17 cellular contexts compared by ENCODE assay signal in genomic region chr1:90012305-90012704, GRCh38.
"Had no signal": no experiment of that assay in that cellular context is flagged by ENCODE, and none has a peak within 500 bp of the region (broad histone marks: within the 10 kb centered on the region; RNA-seq: fewer than 3 reads in every experiment).

No MANE protein-coding gene starts in this region.

- FAIRE-seq: urothelium cell line had no signal

- H3K4me1 ChIP-seq: thyroid gland had no signal

- H3K9me3 ChIP-seq: gastroesophageal sphincter, heart left ventricle, thyroid gland had no signal

- H3K27me3 ChIP-seq: dorsolateral prefrontal cortex, gastroesophageal sphincter, heart left ventricle, thyroid gland had no signal

- H3K27ac ChIP-seq: dorsolateral prefrontal cortex, epithelial cell of prostate, gastroesophageal sphincter, heart left ventricle, thyroid gland had no signal

- ATAC-seq: activated naive CD4-positive, alpha-beta T cell treated with anti-CD3 and anti-CD28 coated beads, Interleukin-2, amount 50 U/mL, for 72 hours; gastroesophageal sphincter; heart left ventricle; left ventricle myocardium superior had no signal

- H3K4me3 ChIP-seq: dorsolateral prefrontal cortex, gastroesophageal sphincter, heart left ventricle, thyroid gland had no signal

- DNase-seq: activated CD4-positive, alpha-beta T cell treated with anti-CD3 and anti-CD28 coated beads, Interleukin-2, amount 50 U/mL, for 48 hours; activated gamma-delta T cell; amniotic stem cell; dorsolateral prefrontal cortex; heart left ventricle; kidney glomerular epithelial cell; left ventricle myocardium superior; occipital lobe; retina; stimulated activated CD4-positive, alpha-beta T cell treated with anti-CD3 and anti-CD28 coated beads, Interleukin-2, amount 100 ng/mL, for 24 hours; stimulated activated naive CD4-positive, alpha-beta T cell treated with Interleukin-2 at 50 U/mL for 16 hours; T-helper 2 cell; thyroid gland had no signal
